ENCODE assay signal across 9 cellular contexts in the genomic region with DNA sequence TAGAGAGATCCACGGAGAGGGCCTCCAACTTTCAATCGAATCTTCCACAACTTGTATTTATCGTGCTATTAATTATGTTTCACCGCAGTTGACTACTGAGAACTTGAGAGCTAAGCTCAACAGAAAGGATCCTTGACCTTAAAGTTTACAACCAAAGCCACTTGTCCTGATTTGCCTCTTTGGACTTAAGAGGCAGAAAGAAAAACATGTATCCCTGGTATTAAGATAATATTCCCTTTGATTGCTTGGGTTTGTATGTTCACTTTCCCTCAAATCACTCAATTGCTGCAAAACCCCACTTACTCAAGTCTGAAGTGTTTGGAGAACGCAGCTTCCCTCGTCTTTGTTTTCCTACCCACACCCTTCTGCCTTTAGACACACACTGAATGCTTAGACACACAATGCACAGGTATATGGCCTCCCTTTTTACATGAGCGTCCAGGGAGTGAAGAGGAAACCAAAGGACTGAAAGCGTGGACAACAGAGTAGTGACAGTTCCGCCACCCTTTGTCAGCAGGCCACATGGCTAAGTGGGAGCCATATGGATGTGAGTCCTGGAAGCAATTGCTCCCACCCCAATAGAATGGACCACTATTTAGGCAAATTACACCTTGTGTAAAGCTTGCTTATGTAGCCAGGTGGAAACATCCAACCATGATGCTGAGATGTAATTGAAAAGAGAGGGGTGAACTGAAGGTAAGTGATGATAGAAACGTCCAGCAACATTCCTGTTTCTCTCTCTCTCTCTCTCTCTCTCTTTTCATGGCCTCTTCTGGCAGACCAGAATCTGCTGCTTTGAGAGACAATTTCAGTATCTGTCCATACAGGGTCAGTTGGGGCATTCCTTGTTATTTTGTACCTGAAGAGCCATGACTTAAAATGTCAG. TPM values are rescaled to one million over a fixed set of nuclear protein-coding genes. Genes with fewer than 3 reads are reported as not detected.
DNase-seq lines count a peak whose midpoint lies in the region; ATAC-seq and TF ChIP-seq lines count a peak whose summit lies in the region.
"Had no signal": no experiment of that assay in that cellular context is flagged by ENCODE, and none has a peak within 500 bp of the region (broad histone marks: within the 10 kb centered on the region; RNA-seq: fewer than 3 reads in every experiment).

No MANE protein-coding gene starts in this region.

- peaks cover 18% of the 10 kb centered on the region for H3K4me1 Mint-ChIP-seq in activated naive CD4-positive, alpha-beta T cell treated with anti-CD3 and anti-CD28 coated beads for 36 hours (ENCODE audit: low read depth)
- H3K4me1 Mint-ChIP-seq in stimulated activated naive B cell treated with anti-CD40 and anti-IgM and Interleukin-4, amounts not matched to agents 10 μg/mL and 1 μg/mL and 100 μg/mL, for 72 hours, result peaks cover 11 to 19% of the 10 kb centered on the region in 2 donors

- DNase-seq in activated naive CD4-positive, alpha-beta T cell treated with anti-CD3 and anti-CD28 coated beads for 36 hours, result no peak
- no peak for DNase-seq in activated naive CD4-positive, alpha-beta T cell (lab: John Stamatoyannopoulos, UW)
- DNase-seq in Peyer's patch (no peak), AML-193 (lab: John Stamatoyannopoulos, UW) (no peak), NCI-H1092 (lab: John Stamatoyannopoulos, UW) (no peak)
- DNase-seq in stimulated activated naive B cell treated with anti-CD40 and anti-IgM and Interleukin-4, amounts not matched to agents 10 μg/mL and 1 μg/mL and 100 μg/mL, for 72 hours, result no peak
- DNase-seq: HFFc6 had no signal

- peak overlapping the region in 2 of 4 donors; percentile 88 to 94 for H3K4me3 ChIP-seq in Peyer's patch
- peak overlapping the region; percentile 95 for H3K4me3 ChIP-seq in iPS-18a (ENCODE audit: low read length)

- CTCF ChIA-PET in activated naive CD4-positive, alpha-beta T cell treated with anti-CD3 and anti-CD28 coated beads for 36 hours (lab: Charles Lee), result no interaction called here

- H3K9me3 ChIP-seq in Peyer's patch, result no peaks in the 10 kb centered on the region
- H3K9me3 ChIP-seq in iPS-18a (ENCODE audit: control insufficient read depth, low read depth, low read length), result no peaks in the 10 kb centered on the region

- H3K36me3 Mint-ChIP-seq in activated naive CD4-positive, alpha-beta T cell treated with anti-CD3 and anti-CD28 coated beads for 36 hours (ENCODE audit: low read depth), result no peaks in the 10 kb centered on the region
- no peaks in the 10 kb centered on the region for H3K36me3 Mint-ChIP-seq in stimulated activated naive B cell treated with anti-CD40 and anti-IgM and Interleukin-4, amounts not matched to agents 10 μg/mL and 1 μg/mL and 100 μg/mL, for 72 hours

- H3K27me3 ChIP-seq in Peyer's patch, result no peaks in the 10 kb centered on the region
- H3K27me3 ChIP-seq in iPS-18a (ENCODE audit: control insufficient read depth, insufficient read depth, low read length), result peaks cover 22% of the 10 kb centered on the region

- peak overlapping the region; percentile 55 for H3K4me3 Mint-ChIP-seq in activated naive CD4-positive, alpha-beta T cell treated with anti-CD3 and anti-CD28 coated beads for 36 hours
- H3K4me3 Mint-ChIP-seq in stimulated activated naive B cell treated with anti-CD40 and anti-IgM and Interleukin-4, amounts not matched to agents 10 μg/mL and 1 μg/mL and 100 μg/mL, for 72 hours, result peak overlapping the region; percentile 26 to 75
- H3K4me3 Mint-ChIP-seq: HFFc6 had no signal

- no peaks in the 10 kb centered on the region for H3K36me3 ChIP-seq in Peyer's patch
- no peaks in the 10 kb centered on the region for H3K36me3 ChIP-seq in iPS-18a (ENCODE audit: control insufficient read depth, low read depth, low read length)

- no peaks in the 10 kb centered on the region for H3K9me3 Mint-ChIP-seq in activated naive CD4-positive, alpha-beta T cell treated with anti-CD3 and anti-CD28 coated beads for 36 hours
- no peaks in the 10 kb centered on the region for H3K9me3 Mint-ChIP-seq in stimulated activated naive B cell treated with anti-CD40 and anti-IgM and Interleukin-4, amounts not matched to agents 10 μg/mL and 1 μg/mL and 100 μg/mL, for 72 hours

- H3K27ac Mint-ChIP-seq in activated naive CD4-positive, alpha-beta T cell treated with anti-CD3 and anti-CD28 coated beads for 36 hours, result no peak overlapping the region
- H3K27ac Mint-ChIP-seq in stimulated activated naive B cell treated with anti-CD40 and anti-IgM and Interleukin-4, amounts not matched to agents 10 μg/mL and 1 μg/mL and 100 μg/mL, for 72 hours, result no peak overlapping the region
- H3K27ac Mint-ChIP-seq: HFFc6 had no signal

- H3K4me1 ChIP-seq in Peyer's patch (peaks cover 0 to 42% (median 0%) of the 10 kb centered on the region in 4 donors), iPS-18a (ENCODE audit: control insufficient read depth, low read depth, low read length) (peaks cover 22% of the 10 kb centered on the region)

- intact Hi-C loops in activated naive CD4-positive, alpha-beta T cell treated with anti-CD3 and anti-CD28 coated beads for 36 hours (cut with micrococcal nuclease), result loop anchor here (5.0 to 10.0 kb wide), 2 partner anchors 141 to 443 kb away; partner anchors contain the start of gene YARS2

- peak overlapping the region; percentile 70 for H3K9ac ChIP-seq in iPS-18a (ENCODE audit: low read length)

- peaks cover 44% of the 10 kb centered on the region for H3K27me3 Mint-ChIP-seq in activated naive CD4-positive, alpha-beta T cell treated with anti-CD3 and anti-CD28 coated beads for 36 hours (ENCODE audit: low read depth)
- peaks cover 46 to 64% of the 10 kb centered on the region in 2 donors for H3K27me3 Mint-ChIP-seq in stimulated activated naive B cell treated with anti-CD40 and anti-IgM and Interleukin-4, amounts not matched to agents 10 μg/mL and 1 μg/mL and 100 μg/mL, for 72 hours

- no peak for TF ChIP-seq POLR2A in Peyer's patch (IDR thresholded peaks at IDR 0.05)

- no peak for TF ChIP-seq CTCF in Peyer's patch (IDR thresholded peaks at IDR 0.05)

- no peak for ATAC-seq in stimulated activated naive B cell treated with anti-CD40 and anti-IgM and Interleukin-4, amounts not matched to agents 10 μg/mL and 1 μg/mL and 100 μg/mL, for 72 hours (replicated peaks)
- no peak for ATAC-seq in HG03025 (IDR thresholded peaks at IDR 0.05; ENCODE audit: low FRiP score, unreplicated experiment)

- H3K27ac ChIP-seq in Peyer's patch (peak overlapping the region in 3 of 4 donors; percentile 85 to 98 (median 95)), iPS-18a (ENCODE audit: low read length) (no peak overlapping the region)

RNA-seq across cellular contexts. Expression of gene PKP2, which starts 1.4 kb away (rescaled TPM):
- under 1 TPM; 0.22 to 0.26 TPM for total RNA-seq in activated naive CD4-positive, alpha-beta T cell treated with anti-CD3 and anti-CD28 coated beads for 36 hours
- total RNA-seq in Peyer's patch, result 100 to 1,000 TPM in 1 of 4 donors, 10 to 100 TPM in 3; 42.9 to 103 (median 64.8) TPM

Comparison
In these comparisons a context has a peak if more than half of its experiments do, and no peak if none do; other contexts are left out.
1. RNA of gene PKP2, which starts 1.4 kb away (total RNA-seq): 42.9 to 103 TPM in Peyer's patch; 0.22 to 0.26 TPM in activated naive CD4-positive, alpha-beta T cell treated with anti-CD3 and anti-CD28 coated beads for 36 hours; every median in the first group is over 10 times any median in the second.